ENCODE assay signal across 12 cellular contexts in the genomic region with DNA sequence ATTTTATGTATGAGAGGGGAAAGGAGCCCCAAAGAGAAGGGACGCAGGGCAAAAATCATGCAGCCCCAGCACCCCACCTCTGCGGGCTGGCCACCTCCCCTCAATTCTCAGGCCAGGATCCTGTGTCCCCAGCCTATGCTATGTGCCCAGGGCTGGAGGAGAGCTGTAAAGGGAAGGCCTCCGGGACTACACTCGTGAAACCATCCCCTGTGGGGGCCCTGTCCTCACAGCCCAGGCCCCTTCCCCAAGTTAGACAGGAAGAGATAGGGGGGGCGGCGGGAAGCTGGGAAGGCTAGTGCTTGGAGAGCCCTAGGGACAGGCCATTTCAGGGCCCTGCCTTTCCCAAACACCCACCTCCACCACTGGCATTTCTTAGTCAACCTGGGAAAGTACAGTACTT. TPM values are rescaled to one million over a fixed set of nuclear protein-coding genes. Genes with fewer than 3 reads are reported as not detected.
DNase-seq lines count a peak whose midpoint lies in the region; ATAC-seq and TF ChIP-seq lines count a peak whose summit lies in the region.
"Had no signal": no experiment of that assay in that cellular context is flagged by ENCODE, and none has a peak within 500 bp of the region (broad histone marks: within the 10 kb centered on the region; RNA-seq: fewer than 3 reads in every experiment).

No MANE protein-coding gene starts in this region.

- no peak for DNase-seq in CD8-positive, alpha-beta memory T cell
- DNase-seq in activated B cell treated with CpG ODN at 0.5 μM for 24 hours (no peak), gastrocnemius medialis (no peak), kidney glomerular epithelial cell (lab: John Stamatoyannopoulos, UW) (no peak), aorta (no peak)
- DNase-seq in stimulated activated CD4-positive, alpha-beta T cell treated with anti-CD3 and anti-CD28 coated beads, Interleukin-4, amount 100 ng/mL, for 4 hours: no peak
- DNase-seq: activated T-cell treated with anti-CD3 and anti-CD28 coated beads for 4 hours, brain microvascular endothelial cell, SJCRH30 had no signal

- TF ChIP-seq POLR2A in gastrocnemius medialis (IDR thresholded peaks at IDR 0.05): no peak

- H3K9me3 ChIP-seq in CD8-positive, alpha-beta memory T cell (ENCODE audit: low read length): no peaks in the 10 kb centered on the region
- H3K9me3 ChIP-seq in iPS-18c (ENCODE audit: control insufficient read depth, insufficient read depth, low read length): no peaks in the 10 kb centered on the region
- H3K9me3 ChIP-seq in gastrocnemius medialis: no peaks in the 10 kb centered on the region
- H3K9me3 ChIP-seq in aorta (ENCODE audit: control insufficient read depth, low read length): no peaks in the 10 kb centered on the region
- H3K9me3 ChIP-seq: SJCRH30 had no signal

- H3K27me3 Mint-ChIP-seq in CD8-positive, alpha-beta memory T cell: peaks cover 12 to 29% of the 10 kb centered on the region in 2 donors
- peaks cover 18% of the 10 kb centered on the region for H3K27me3 Mint-ChIP-seq in activated B cell treated with CpG ODN at 0.5 μM for 24 hours

- TF ChIP-seq CTCF in activated B cell treated with CpG ODN at 0.5 μM for 24 hours (IDR thresholded peaks at IDR 0.05): no peak
- TF ChIP-seq CTCF in gastrocnemius medialis (IDR thresholded peaks at IDR 0.05 in 4 of 5, conservative IDR thresholded peaks at IDR 0.05 in 1 of 5): no peak

- ATAC-seq in activated B cell treated with CpG ODN at 0.5 μM for 24 hours (ENCODE audit: low read depth): no peak
- ATAC-seq in gastrocnemius medialis: no peak
- ATAC-seq in aorta (ENCODE audit: low FRiP score): no peak
- ATAC-seq in HG03520 (IDR thresholded peaks at IDR 0.05; ENCODE audit: unreplicated experiment): no peak

- H3K36me3 ChIP-seq in CD8-positive, alpha-beta memory T cell (ENCODE audit: insufficient read depth, low read length): peaks cover 27% of the 10 kb centered on the region
- H3K36me3 ChIP-seq in gastrocnemius medialis (peaks cover 0 to 30% of the 10 kb centered on the region in 2 donors), aorta (ENCODE audit: control insufficient read depth in 1 of 2, insufficient read depth in 2 of 2, low read length in 1 of 2) (peaks cover 0 to 6% of the 10 kb centered on the region in 2 donors)

- peaks cover 30% of the 10 kb centered on the region for H3K4me1 ChIP-seq in CD8-positive, alpha-beta memory T cell (ENCODE audit: insufficient read depth, low read length)
- H3K4me1 ChIP-seq in gastrocnemius medialis (peaks cover 26 to 28% of the 10 kb centered on the region in 2 donors), aorta (ENCODE audit: control insufficient read depth in 1 of 2, insufficient read depth in 2 of 2, low read length in 2 of 2) (no peaks in the 10 kb centered on the region)

- peaks cover 28 to 39% (median 29%) of the 10 kb centered on the region in 3 donors for H3K4me1 Mint-ChIP-seq in CD8-positive, alpha-beta memory T cell
- H3K4me1 Mint-ChIP-seq in activated B cell treated with CpG ODN at 0.5 μM for 24 hours: peaks cover 38% of the 10 kb centered on the region

- intact Hi-C loops in activated B cell treated with CpG ODN at 0.5 μM for 24 hours (cut with micrococcal nuclease) (loop anchor here (1.0 to 2.0 kb wide), 2 partner anchors 14 to 15 kb away; a partner anchor contains a TSS), gastrocnemius medialis (cut with DNase I; ENCODE audit: low total_unique reads) (no loop called here), aorta (cut with DNase I) (no loop called here)

- in situ Hi-C loops in gastrocnemius medialis (cut with MboI; ENCODE audit: low sequenced_read_pairs in 4 of 4): loop anchor here in 1 of 4 donors (10.0 kb wide), 1 partner anchor 51 kb away; no protein-coding TSS in a partner anchor

- CTCF ChIA-PET in CD8-positive, alpha-beta memory T cell (lab: Charles Lee): no interaction called here
- CTCF ChIA-PET in activated B cell treated with CpG ODN at 0.5 μM for 24 hours (lab: Charles Lee): no interaction called here

- POLR2A ChIA-PET in CD8-positive, alpha-beta memory T cell (lab: Charles Lee): interaction anchor here (1.1 to 1.5 kb wide), 3 partner anchors 11 to 222 kb away, joined by 3 to 4 read pairs (median 4); a partner anchor contains a TSS
- POLR2A ChIA-PET in activated B cell treated with CpG ODN at 0.5 μM for 24 hours (lab: Charles Lee): interaction anchor here (0.8 kb wide), 2 partner anchors 10 to 15 kb away, joined by 3 read pairs; a partner anchor contains a TSS

- 54 to 58% methylated on average over 6 of the region's 6 CpGs for whole genome bisulfite sequencing in aorta, 2 donors

- peaks cover 18 to 45% (median 20%) of the 10 kb centered on the region in 3 donors for H3K36me3 Mint-ChIP-seq in CD8-positive, alpha-beta memory T cell
- H3K36me3 Mint-ChIP-seq in activated B cell treated with CpG ODN at 0.5 μM for 24 hours (ENCODE audit: low read depth): peaks cover 41% of the 10 kb centered on the region

- no peak overlapping the region for H3K27ac ChIP-seq in CD8-positive, alpha-beta memory T cell (ENCODE audit: low read depth, low read length)
- H3K27ac ChIP-seq in gastrocnemius medialis: peak overlapping the region; percentile 56 to 77 (median 65)
- H3K27ac ChIP-seq in aorta (ENCODE audit: low read depth in 1 of 2, low read length in 2 of 2): no peak overlapping the region
- H3K27ac ChIP-seq: brain microvascular endothelial cell, C4-2B, SJCRH30 had no signal

- peak overlapping the region in 2 of 8 donors; percentile 12 to 55 for H3K27ac Mint-ChIP-seq in CD8-positive, alpha-beta memory T cell
- H3K27ac Mint-ChIP-seq in activated B cell treated with CpG ODN at 0.5 μM for 24 hours: no peak overlapping the region

- H3K9me3 Mint-ChIP-seq in CD8-positive, alpha-beta memory T cell: no peaks in the 10 kb centered on the region
- no peaks in the 10 kb centered on the region for H3K9me3 Mint-ChIP-seq in activated B cell treated with CpG ODN at 0.5 μM for 24 hours

- H3K4me3 Mint-ChIP-seq in CD8-positive, alpha-beta memory T cell: peak overlapping the region in 4 of 7 donors; percentile 17 to 82 (median 55)
- peak overlapping the region; percentile 60 for H3K4me3 Mint-ChIP-seq in activated B cell treated with CpG ODN at 0.5 μM for 24 hours

- H3K4me3 ChIP-seq in CD8-positive, alpha-beta memory T cell (ENCODE audit: low read length): no peak overlapping the region
- H3K4me3 ChIP-seq in iPS-18c (ENCODE audit: insufficient read depth, low read depth, low read length) (peak overlapping the region; percentile 31), gastrocnemius medialis (peak overlapping the region; percentile 56 to 71 (median 58)), aorta (ENCODE audit: low read length in 2 of 2) (no peak overlapping the region)
- H3K4me3 ChIP-seq: SJCRH30 had no signal

- peaks cover 14% of the 10 kb centered on the region for H3K27me3 ChIP-seq in CD8-positive, alpha-beta memory T cell (ENCODE audit: insufficient read depth, low read length, poor library complexity, severe bottlenecking)
- H3K27me3 ChIP-seq in gastrocnemius medialis (no peaks in the 10 kb centered on the region), aorta (ENCODE audit: control insufficient read depth in 1 of 2, insufficient read depth in 2 of 2, low read length in 1 of 2) (no peaks in the 10 kb centered on the region)
- H3K27me3 ChIP-seq: SJCRH30 had no signal

RNA-seq across cellular contexts. Expression of a gene that starts 1.4 kb away (rescaled TPM):
- 1 to 10 TPM in 1 of 2 experiments, under 1 TPM in 1; 0.69 to 1.1 TPM for total RNA-seq in CD8-positive, alpha-beta memory T cell
- not detected for polyA plus RNA-seq in CD8-positive, alpha-beta memory T cell
- total RNA-seq in activated B cell treated with CpG ODN at 0.5 μM for 24 hours (0.32 and 0.47 TPM in 2 replicates), gastrocnemius medialis (under 1 TPM; 0.31 to 0.92 (median 0.47) TPM), aorta (1 to 10 TPM; 1.6 to 1.7 TPM)
- polyA plus RNA-seq in aorta: 1 to 10 TPM in 1 of 2 donors, under 1 TPM in 1; 0.13 to 3.6 TPM

RNA-seq across cellular contexts. Expression of a gene that starts 6.8 kb away (rescaled TPM):
- total RNA-seq in CD8-positive, alpha-beta memory T cell: 10 to 100 TPM; 47.1 to 51.4 TPM
- polyA plus RNA-seq in CD8-positive, alpha-beta memory T cell: 8.5 TPM
- total RNA-seq in activated B cell treated with CpG ODN at 0.5 μM for 24 hours (72.4 and 74.3 TPM in 2 replicates), gastrocnemius medialis (10 to 100 TPM; 20.8 to 38.4 (median 24.6) TPM), aorta (10 to 100 TPM; 51.6 to 55.4 TPM)
- polyA plus RNA-seq in aorta: 100 to 1,000 TPM in 1 of 2 donors, 10 to 100 TPM in 1; 14.1 to 120 TPM

RNA-seq across cellular contexts. Expression of a gene that starts 7.0 kb away (rescaled TPM):
- 10 to 100 TPM; 63.1 to 63.6 TPM for total RNA-seq in CD8-positive, alpha-beta memory T cell
- polyA plus RNA-seq in CD8-positive, alpha-beta memory T cell: 32.9 TPM
- 31.7 and 35.2 TPM in 2 replicates for total RNA-seq in activated B cell treated with CpG ODN at 0.5 μM for 24 hours
- total RNA-seq in gastrocnemius medialis: 10 to 100 TPM; 21.9 to 45.4 (median 26.2) TPM
- 10 to 100 TPM; 86.9 to 90.3 TPM for total RNA-seq in aorta
- polyA plus RNA-seq in aorta: 100 to 1,000 TPM in 1 of 2 donors, 10 to 100 TPM in 1; 59.7 to 102 TPM

RNA-seq across cellular contexts. Expression of a gene that starts 10.8 kb away (rescaled TPM):
- 10 to 100 TPM; 21.3 to 23.5 TPM for total RNA-seq in CD8-positive, alpha-beta memory T cell
- 50.7 TPM for polyA plus RNA-seq in CD8-positive, alpha-beta memory T cell
- total RNA-seq in activated B cell treated with CpG ODN at 0.5 μM for 24 hours (12.3 TPM in 2 replicates), gastrocnemius medialis (10 to 100 TPM in 3 of 4 donors, 1 to 10 TPM in 1; 7.9 to 28.3 (median 14.3) TPM), aorta (1 to 10 TPM; 2.7 to 4.4 TPM)
- 1 to 10 TPM; 4.4 to 8.8 TPM for polyA plus RNA-seq in aorta

RNA-seq across cellular contexts. Expression of a gene that starts 14.7 kb away (rescaled TPM):
- total RNA-seq in CD8-positive, alpha-beta memory T cell: 10 to 100 TPM; 43.1 to 47.0 TPM
- polyA plus RNA-seq in CD8-positive, alpha-beta memory T cell: 10.1 TPM
- 41.7 and 43.8 TPM in 2 replicates for total RNA-seq in activated B cell treated with CpG ODN at 0.5 μM for 24 hours
- 10 to 100 TPM in 3 of 4 donors, 1 to 10 TPM in 1; 7.4 to 16.3 (median 12.1) TPM for total RNA-seq in gastrocnemius medialis
- 10 to 100 TPM; 34.1 to 38.1 TPM for total RNA-seq in aorta
- polyA plus RNA-seq in aorta: 10 to 100 TPM; 26.4 to 64.0 TPM

Comparison
In these comparisons a context has a peak if more than half of its experiments do, and no peak if none do; other contexts are left out.
1. H3K27ac ChIP-seq: peak in gastrocnemius medialis (4 of 4); none in CD8-positive, alpha-beta memory T cell (single experiment) and aorta (0 of 2).
2. H3K4me3 ChIP-seq: peak in iPS-18c (single experiment) and gastrocnemius medialis (4 of 4); none in CD8-positive, alpha-beta memory T cell (single experiment) and aorta (0 of 2).